1 cellular context compared by ENCODE assay signal in genomic region chr20:63260943-63261807, GRCh38.
TF ChIP-seq lines count a peak whose summit lies in the region.

No MANE protein-coding gene starts in this region.

TF ChIP-seq in H1, 55 proteins besides CTCF, POLR2A, EP300 and RAD21:
- TF ChIP-seq CREB1 (IDR thresholded peaks at IDR 0.05) (no peak), BRCA1 (IDR thresholded peaks at IDR 0.05; ENCODE audit: low read depth, low read length) (no peak), SIX5 (IDR thresholded peaks at IDR 0.05; ENCODE audit: low read depth, low read length) (no peak), EZH2 (IDR thresholded peaks at IDR 0.05; ENCODE audit: low read depth, low read length, severe bottlenecking) (no peak), SUZ12 (IDR thresholded peaks at IDR 0.05; ENCODE audit: low read length) (no peak), CBX8 (IDR thresholded peaks at IDR 0.05; ENCODE audit: borderline replicate concordance, low read depth, low read length) (no peak), POLR2AphosphoS5 (IDR thresholded peaks at IDR 0.05; ENCODE audit: low read depth, low read length) (no peak), EGR1 (IDR thresholded peaks at IDR 0.05; ENCODE audit: borderline replicate concordance, low read depth, low read length) (no peak), RFX5 (IDR thresholded peaks at IDR 0.05; ENCODE audit: borderline replicate concordance, low read depth, low read length) (no peak), YY1 (IDR thresholded peaks at IDR 0.05; ENCODE audit: low read depth, low read length) (no peak), HDAC6 (IDR thresholded peaks at IDR 0.05; ENCODE audit: low read depth, low read length) (no peak), PHF8 (conservative IDR thresholded peaks at IDR 0.05; ENCODE audit: low read depth, low read length) (no peak), KDM4A (IDR thresholded peaks at IDR 0.05; ENCODE audit: low read depth, low read length, severe bottlenecking) (no peak), SIN3A (conservative IDR thresholded peaks at IDR 0.05 in 1 of 2, IDR thresholded peaks at IDR 0.05 in 1 of 2; ENCODE audit: low read depth in 1 of 2, low read length in 2 of 2) (no peak), TCF12 (IDR thresholded peaks at IDR 0.05; ENCODE audit: low read depth, low read length) (no peak), SP2 (IDR thresholded peaks at IDR 0.05; ENCODE audit: low read length) (no peak), GABPA (IDR thresholded peaks at IDR 0.05; ENCODE audit: borderline replicate concordance, insufficient read depth, low read length) (no peak), RXRA (IDR thresholded peaks at IDR 0.05; ENCODE audit: insufficient read depth, low read depth, low read length) (no peak), BACH1 (IDR thresholded peaks at IDR 0.05; ENCODE audit: low read length) (no peak), MAFK (IDR thresholded peaks at IDR 0.05; ENCODE audit: low read depth, low read length) (no peak)
